ENCODE assay signal across 18 cellular contexts in genomic region chr2:9725106-9725505, GRCh38.
A peak's percentile ranks its signal among the peaks of the same experiment; 100 is the strongest.
DNase-seq lines count a peak whose midpoint lies in the region; ATAC-seq, FAIRE-seq and TF ChIP-seq lines count a peak whose summit lies in the region.
"Had no signal": no experiment of that assay in that cellular context is flagged by ENCODE, and none has a peak within 500 bp of the region (broad histone marks: within the 10 kb centered on the region; RNA-seq: fewer than 3 reads in every experiment).

No MANE protein-coding gene starts in this region.

- no peaks in the 10 kb centered on the region for H3F3A ChIP-seq in GM23338 (replicated peaks; ENCODE audit: low read depth)

- no peaks in the 10 kb centered on the region for H3K36me3 Mint-ChIP-seq in GM23338 (ENCODE audit: low read depth)
- H3K36me3 Mint-ChIP-seq: CD4-positive, CD25-positive, alpha-beta regulatory T cell; CD8-positive, alpha-beta memory T cell had no signal

- no peaks in the 10 kb centered on the region for H3K4me1 ChIP-seq in GM23338 (ENCODE audit: insufficient read depth)
- H3K4me1 ChIP-seq in K562 (replicated peaks in 1 of 2; ENCODE audit: control insufficient read depth in 2 of 2, insufficient read depth in 2 of 2, low read length in 2 of 2): peaks cover 4 to 5% of the 10 kb centered on the region in 2 experiments; a peak in 4 of 5 replicates
- H3K4me1 ChIP-seq in mucosa of descending colon (ENCODE audit: low read depth): no peaks in the 10 kb centered on the region
- no peaks in the 10 kb centered on the region for H3K4me1 ChIP-seq in spleen
- H3K4me1 ChIP-seq: BE2C had no signal

- no peak overlapping the region for H3K27ac ChIP-seq in GM23338 (ENCODE audit: low read depth)
- H3K27ac ChIP-seq in K562 (ENCODE audit: extremely low read depth, low read depth, low read length): no peak overlapping the region
- H3K27ac ChIP-seq in spleen: no peak overlapping the region

- TF ChIP-seq EP300 in K562 (IDR thresholded peaks at IDR 0.05; ENCODE audit: low read length): no peak

- no peaks in the 10 kb centered on the region for H3K9me3 ChIP-seq in K562 (replicated peaks; ENCODE audit: control insufficient read depth, insufficient read depth, low read depth, low read length)
- no peaks in the 10 kb centered on the region for H3K9me3 ChIP-seq in mucosa of descending colon
- H3K9me3 ChIP-seq in spleen: no peaks in the 10 kb centered on the region
- H3K9me3 ChIP-seq: BE2C had no signal

- H3K36me3 ChIP-seq in GM23338 (ENCODE audit: insufficient read depth) (no peaks in the 10 kb centered on the region), K562 (ENCODE audit: control insufficient read depth, insufficient read depth, low read length) (no peaks in the 10 kb centered on the region), mucosa of descending colon (ENCODE audit: low read depth) (no peaks in the 10 kb centered on the region), spleen (no peaks in the 10 kb centered on the region)
- H3K36me3 ChIP-seq: BE2C had no signal

- H3K4me2 ChIP-seq in GM23338 (no peak overlapping the region), K562 (ENCODE audit: insufficient read depth, low read length) (no peak overlapping the region)

- in situ Hi-C loops in K562 (cut with MboI): no loop called here

- H3K9me3 Mint-ChIP-seq in GM23338: no peaks in the 10 kb centered on the region
- H3K9me3 Mint-ChIP-seq: CD4-positive, CD25-positive, alpha-beta regulatory T cell; CD8-positive, alpha-beta memory T cell had no signal

- no peak overlapping the region for H3K4me3 Mint-ChIP-seq in GM23338
- H3K4me3 Mint-ChIP-seq: CD4-positive, CD25-positive, alpha-beta regulatory T cell; CD8-positive, alpha-beta memory T cell; H9 had no signal

- intact Hi-C loops in K562 (cut with micrococcal nuclease) (no loop called here), mucosa of descending colon (cut with DNase I, micrococcal nuclease) (no loop called here), spleen (cut with DNase I; ENCODE audit: low total_unique reads) (no loop called here)

- H3K9me1 ChIP-seq in K562 (ENCODE audit: control insufficient read depth, insufficient read depth, low read length): no peaks in the 10 kb centered on the region

- POLR2A ChIA-PET in K562 (lab: Yijun Ruan, JAX): interaction anchor here (0.6 kb wide), 1 partner anchor 10 kb away, joined by 3 read pairs; no protein-coding TSS in a partner anchor

- BruUV-seq in K562 (replicated peaks; lab: Mats Ljungman, UMichigan): no TSS peak

- no peaks in the 10 kb centered on the region for H3K27me3 Mint-ChIP-seq in GM23338 (ENCODE audit: insufficient read depth, low read depth, poor library complexity)

- 0 out of 2 replicates have a peak overlapping the region, but pooled peaks have one; percentile 33 for H3K27ac Mint-ChIP-seq in GM23338
- H3K27ac Mint-ChIP-seq: CD4-positive, CD25-positive, alpha-beta regulatory T cell had no signal

- peak overlapping the region; percentile 32; the same call in 1 of the 2 replicates for H2AFZ ChIP-seq in GM23338
- H2AFZ ChIP-seq in K562 (ENCODE audit: low read depth, low read length): peak overlapping the region; percentile 41; the same call in 1 of the 2 replicates

- H3K79me2 ChIP-seq in GM23338 (replicated peaks; ENCODE audit: insufficient read depth) (no peaks in the 10 kb centered on the region), K562 (ENCODE audit: control insufficient read depth, insufficient read depth, low read length) (no peaks in the 10 kb centered on the region)

- ATAC-seq in GM23338: no peak
- no peak for ATAC-seq in K562
- peak; percentile 30 for ATAC-seq in mucosa of descending colon
- ATAC-seq in HG03039 (IDR thresholded peaks at IDR 0.05; ENCODE audit: unreplicated experiment): no peak

- H3K27me3 ChIP-seq in GM23338 (ENCODE audit: insufficient read depth): no peaks in the 10 kb centered on the region
- no peaks in the 10 kb centered on the region for H3K27me3 ChIP-seq in K562 (ENCODE audit: control insufficient read depth in 2 of 2, insufficient read depth in 2 of 2, low read length in 2 of 2)
- H3K27me3 ChIP-seq in spleen (replicated peaks in 1 of 7): no peaks in the 10 kb centered on the region
- H3K27me3 ChIP-seq: BE2C had no signal

- no peaks in the 10 kb centered on the region for H3K9me2 ChIP-seq in GM23338 (ENCODE audit: insufficient read depth)

- TF ChIP-seq CTCF in GM23338 (conservative IDR thresholded peaks at IDR 0.05; ENCODE audit: low read depth in 2 of 2) (no peak), K562 (IDR thresholded peaks at IDR 0.05 in 2 of 3, conservative IDR thresholded peaks at IDR 0.05 in 1 of 3; ENCODE audit: insufficient read depth in 2 of 3, low read depth in 1 of 3, low read length in 3 of 3) (no peak), mucosa of descending colon (IDR thresholded peaks at IDR 0.05) (no peak), spleen (IDR thresholded peaks at IDR 0.05 in 8 of 11, conservative IDR thresholded peaks at IDR 0.05 in 3 of 11) (no peak)

- no peak overlapping the region for H3K4me3 ChIP-seq in GM23338
- H3K4me3 ChIP-seq in K562: no peak overlapping the region
- no peak overlapping the region for H3K4me3 ChIP-seq in mucosa of descending colon
- H3K4me3 ChIP-seq in spleen: no peak overlapping the region

- WGBS in K562 (ENCODE audit: insufficient coverage, low coverage, missing lambda C conversion rate): 58% methylated on average over 14 of the region's 14 CpGs
- 84 to 91% (median 87%) methylated on average over 14 of the region's 14 CpGs for WGBS in spleen, 5 donors

- H4K20me1 ChIP-seq in GM23338 (replicated peaks; ENCODE audit: insufficient read depth): no peaks in the 10 kb centered on the region
- no peaks in the 10 kb centered on the region for H4K20me1 ChIP-seq in K562 (replicated peaks; ENCODE audit: control insufficient read depth, insufficient read depth, low read length)

- no peak for TF ChIP-seq RAD21 in K562 (CRISPR knock-in tag; conservative IDR thresholded peaks at IDR 0.05 in 1 of 2, IDR thresholded peaks at IDR 0.05 in 1 of 2)

- FAIRE-seq in K562 (lab: Jason Lieb, UNC): no peak
- FAIRE-seq: D721Med, G401.6, GM12892, GM18507 had no signal

- H3K4me1 Mint-ChIP-seq in GM23338: peaks cover 7% of the 10 kb centered on the region; the same call in 2 of the 3 replicates
- H3K4me1 Mint-ChIP-seq: CD8-positive, alpha-beta memory T cell had no signal

- TF ChIP-seq POLR2A in K562 (conservative IDR thresholded peaks at IDR 0.05): no peak
- no peak for TF ChIP-seq POLR2A in spleen (IDR thresholded peaks at IDR 0.05)

- no peak overlapping the region for H3K9ac ChIP-seq in K562 (ENCODE audit: insufficient read depth in 1 of 2, low read depth in 2 of 2, low read length in 2 of 2)

- no peak for DNase-seq in GM23338 (ENCODE audit: low spot score)
- no peak for DNase-seq in K562 (ENCODE audit: extremely low read depth in 1 of 4, low spot score in 3 of 4)
- DNase-seq in mucosa of descending colon: no peak
- peak; percentile 54 for DNase-seq in spleen
- DNase-seq in AG08396 (ENCODE audit: low spot score): no peak
- DNase-seq in GM03348 (ENCODE audit: low spot score): no peak
- DNase-seq: BE2C; C1 segment of cervical spinal cord; CD4-positive, CD25-positive, alpha-beta regulatory T cell; CD8-positive, alpha-beta memory T cell; COR-L47; GOT3; H9 had no signal

- CTCF ChIA-PET in K562 (lab: Yijun Ruan, JAX; ENCODE audit: low intra/inter-chr PET ratio): no interaction called here

TF ChIP-seq in K562, 482 proteins besides CTCF, POLR2A, EP300 and RAD21:
- peak; percentile 63 for TF ChIP-seq ZBTB33 (CRISPR knock-in tag; IDR thresholded peaks at IDR 0.05)
- TF ChIP-seq FOXK2 (conservative IDR thresholded peaks at IDR 0.05 in 1 of 2, IDR thresholded peaks at IDR 0.05 in 1 of 2; ENCODE audit: low read depth in 2 of 2): no peak
